In the genomic region with DNA sequence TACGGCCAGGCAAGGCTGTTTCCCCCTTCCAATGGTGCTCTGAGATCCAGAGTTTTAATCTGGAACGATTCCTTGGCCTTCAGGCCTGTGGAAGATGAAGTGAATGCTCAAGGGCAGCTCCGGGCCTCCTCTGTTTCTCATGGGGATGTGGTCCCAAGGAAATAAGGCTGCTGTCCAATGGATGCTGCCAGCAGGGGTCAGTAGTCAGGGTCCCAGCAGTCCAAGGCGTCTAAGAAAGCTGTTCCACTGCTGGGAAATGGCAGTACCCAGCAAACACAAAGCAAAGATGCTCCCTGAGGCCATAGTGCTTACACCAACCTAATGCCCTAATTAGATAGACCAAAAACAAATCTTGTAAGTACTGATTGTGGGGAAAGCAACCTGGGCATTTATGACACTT, we compare ENCODE assay signal across 1 cellular context.
TF ChIP-seq lines count a peak whose summit lies in the region.

No MANE protein-coding gene starts in this region.

TF ChIP-seq in GM23338, 12 proteins besides CTCF, POLR2A, EP300 and RAD21 (continued from another document):
- no peak for TF ChIP-seq REST (IDR thresholded peaks at IDR 0.05; ENCODE audit: unreplicated experiment)
- TF ChIP-seq EZH2phosphoT487 (IDR thresholded peaks at IDR 0.05; ENCODE audit: unreplicated experiment): no peak
- no peak for TF ChIP-seq STAT1 (IDR thresholded peaks at IDR 0.05; ENCODE audit: unreplicated experiment)
